1 cellular context compared by ENCODE assay signal in the genomic region with DNA sequence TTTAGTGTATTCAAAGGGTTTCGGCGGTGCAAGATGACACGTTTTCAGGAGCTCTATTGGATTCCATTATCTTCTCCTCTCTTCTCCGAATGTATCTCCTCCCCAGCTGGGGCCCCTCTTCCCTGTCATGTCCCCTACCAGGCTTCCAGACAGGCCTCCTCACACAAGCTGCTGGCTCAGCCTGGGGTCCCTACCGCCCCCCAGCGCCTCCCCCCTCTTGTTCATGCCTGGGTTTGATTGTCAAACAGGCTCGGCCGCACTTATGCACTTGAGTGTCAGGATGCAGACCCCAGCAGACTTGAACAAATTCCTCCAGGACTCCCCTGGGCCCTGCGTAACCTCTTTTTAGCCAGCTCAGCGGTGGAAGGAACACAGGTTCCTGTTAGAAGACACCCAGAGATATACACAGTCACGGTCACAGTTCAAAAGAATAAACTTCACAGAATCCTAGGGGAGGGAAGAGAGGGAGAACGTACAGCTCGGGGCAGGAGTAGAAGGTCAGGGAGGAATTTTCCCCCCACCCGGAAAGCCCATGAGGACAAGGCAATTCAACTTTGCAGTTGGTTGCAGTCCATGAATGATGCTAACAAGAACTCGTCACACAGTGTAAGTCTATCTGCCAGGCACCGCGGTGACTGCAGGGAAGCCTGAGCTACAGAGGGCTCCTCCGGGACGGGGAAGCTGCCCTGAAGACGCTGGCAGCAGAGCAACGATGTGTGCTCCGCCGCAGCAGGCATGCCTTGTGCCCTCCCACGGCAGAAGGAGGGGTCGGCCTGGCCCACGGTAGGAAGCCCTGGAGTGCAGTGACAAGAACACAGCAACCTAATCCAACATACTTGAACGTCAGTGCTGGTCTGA.
TF ChIP-seq lines count a peak whose summit lies in the region.

No MANE protein-coding gene starts in this region.

TF ChIP-seq in IMR-90, 13 proteins besides CTCF, POLR2A, EP300 and RAD21:
- TF ChIP-seq RCOR1 (IDR thresholded peaks at IDR 0.05; ENCODE audit: insufficient replicate concordance, low read length) (no peak), BHLHE40 (IDR thresholded peaks at IDR 0.05; ENCODE audit: low read depth, low read length) (no peak), RFX5 (IDR thresholded peaks at IDR 0.05; ENCODE audit: low read depth, low read length) (no peak), MAZ (IDR thresholded peaks at IDR 0.05; ENCODE audit: borderline replicate concordance, low read depth, low read length) (no peak), MXI1 (IDR thresholded peaks at IDR 0.05; ENCODE audit: borderline replicate concordance, low read depth, low read length) (no peak), FOS (IDR thresholded peaks at IDR 0.05; ENCODE audit: low read depth, low read length) (no peak), MAFK (IDR thresholded peaks at IDR 0.05; ENCODE audit: low read depth, low read length) (no peak), NFE2L2 (IDR thresholded peaks at IDR 0.05; ENCODE audit: low read depth, low read length) (no peak), SMC3 (IDR thresholded peaks at IDR 0.05; ENCODE audit: low read depth, low read length) (no peak), CEBPB (IDR thresholded peaks at IDR 0.05; ENCODE audit: low read depth, low read length) (no peak), CHD1 (IDR thresholded peaks at IDR 0.05; ENCODE audit: low read depth, low read length) (no peak)
- TF ChIP-seq, protein P1, sequence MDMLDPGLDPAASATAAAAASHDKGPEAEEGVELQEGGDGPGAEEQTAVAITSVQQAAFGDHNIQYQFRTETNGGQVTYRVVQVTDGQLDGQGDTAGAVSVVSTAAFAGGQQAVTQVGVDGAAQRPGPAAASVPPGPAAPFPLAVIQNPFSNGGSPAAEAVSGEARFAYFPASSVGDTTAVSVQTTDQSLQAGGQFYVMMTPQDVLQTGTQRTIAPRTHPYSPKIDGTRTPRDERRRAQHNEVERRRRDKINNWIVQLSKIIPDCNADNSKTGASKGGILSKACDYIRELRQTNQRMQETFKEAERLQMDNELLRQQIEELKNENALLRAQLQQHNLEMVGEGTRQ (IDR thresholded peaks at IDR 0.05; ENCODE audit: low read depth, low read length): no peak
- TF ChIP-seq, protein P2, sequence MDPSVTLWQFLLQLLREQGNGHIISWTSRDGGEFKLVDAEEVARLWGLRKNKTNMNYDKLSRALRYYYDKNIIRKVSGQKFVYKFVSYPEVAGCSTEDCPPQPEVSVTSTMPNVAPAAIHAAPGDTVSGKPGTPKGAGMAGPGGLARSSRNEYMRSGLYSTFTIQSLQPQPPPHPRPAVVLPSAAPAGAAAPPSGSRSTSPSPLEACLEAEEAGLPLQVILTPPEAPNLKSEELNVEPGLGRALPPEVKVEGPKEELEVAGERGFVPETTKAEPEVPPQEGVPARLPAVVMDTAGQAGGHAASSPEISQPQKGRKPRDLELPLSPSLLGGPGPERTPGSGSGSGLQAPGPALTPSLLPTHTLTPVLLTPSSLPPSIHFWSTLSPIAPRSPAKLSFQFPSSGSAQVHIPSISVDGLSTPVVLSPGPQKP (IDR thresholded peaks at IDR 0.05; ENCODE audit: borderline replicate concordance, low read depth, low read length): no peak
